ENCODE assay signal across 13 cellular contexts in genomic region chr19:39720144-39720543, GRCh38. TPM values are rescaled to one million over a fixed set of nuclear protein-coding genes. Genes with fewer than 3 reads are reported as not detected.
"Had no signal": no experiment of that assay in that cellular context is flagged by ENCODE, and none has a peak within 500 bp of the region (broad histone marks: within the 10 kb centered on the region; RNA-seq: fewer than 3 reads in every experiment).

No MANE protein-coding gene starts in this region.

RNA-seq across cellular contexts. Expression of gene LGALS14, which starts 15.9 kb away (rescaled TPM):
- total RNA-seq: activated B cell treated with CpG ODN at 0.5 μM for 24 hours; activated CD4-positive, alpha-beta T cell treated with anti-CD3 and anti-CD28 coated beads, Interleukin-2, amount 10 ng/mL, durations not matched to agents 24 days and 14 days; activated CD4-positive, alpha-beta T cell treated with anti-CD3 and anti-CD28 coated beads, Interleukin-2, amount 10 ng/mL, durations not matched to agents 7 days and 5 days; activated CD8-positive, alpha-beta memory T cell treated with anti-CD3 and anti-CD28 coated beads for 36 hours; activated CD8-positive, alpha-beta T cell treated with anti-CD3 and anti-CD28 coated beads, Interleukin-2, amount 10 ng/mL, durations not matched to agents 7 days and 5 days; T-helper 17 cell; T-helper 2 cell treated with Interferon-gamma antibody and Interleukin-4, amounts not matched to agents 100 ng/mL and 5 ng/mL, for 36 hours; WTC11 had no signal

RNA-seq across cellular contexts. Expression of gene CLC, which starts 17.7 kb away (rescaled TPM):
- total RNA-seq: activated B cell treated with CpG ODN at 0.5 μM for 24 hours; activated CD4-positive, alpha-beta T cell treated with anti-CD3 and anti-CD28 coated beads, Interleukin-2, amount 10 ng/mL, durations not matched to agents 7 days and 5 days; activated CD8-positive, alpha-beta memory T cell treated with anti-CD3 and anti-CD28 coated beads for 36 hours; activated CD8-positive, alpha-beta memory T cell treated with anti-CD3 and anti-CD28 coated beads, Interleukin-2, amount 10 ng/mL, durations not matched to agents 7 days and 5 days; activated CD8-positive, alpha-beta T cell treated with anti-CD3 and anti-CD28 coated beads for 36 hours; activated CD8-positive, alpha-beta T cell treated with anti-CD3 and anti-CD28 coated beads, Interleukin-2, amount 10 ng/mL, durations not matched to agents 7 days and 5 days; WTC11 had no signal

RNA-seq across cellular contexts. Expression of gene LEUTX, which starts 58.5 kb away (rescaled TPM):
- total RNA-seq: activated B cell treated with CpG ODN at 0.5 μM for 24 hours; activated CD4-positive, alpha-beta memory T cell treated with anti-CD3 and anti-CD28 coated beads for 36 hours; activated CD4-positive, alpha-beta T cell treated with anti-CD3 and anti-CD28 coated beads for 36 hours; activated CD4-positive, alpha-beta T cell treated with anti-CD3 and anti-CD28 coated beads, Interleukin-2, amount 10 ng/mL, durations not matched to agents 24 days and 14 days; activated CD4-positive, alpha-beta T cell treated with anti-CD3 and anti-CD28 coated beads, Interleukin-2, amount 10 ng/mL, durations not matched to agents 7 days and 5 days; activated CD8-positive, alpha-beta memory T cell treated with anti-CD3 and anti-CD28 coated beads for 36 hours; activated CD8-positive, alpha-beta memory T cell treated with anti-CD3 and anti-CD28 coated beads, Interleukin-2, amount 10 ng/mL, durations not matched to agents 7 days and 5 days; activated CD8-positive, alpha-beta T cell treated with anti-CD3 and anti-CD28 coated beads for 36 hours; activated CD8-positive, alpha-beta T cell treated with anti-CD3 and anti-CD28 coated beads, Interleukin-2, amount 10 ng/mL, durations not matched to agents 7 days and 5 days; T-helper 1 cell treated with Interleukin-12 subunit alpha and Interleukin-12 subunit beta and Interleukin-4 antibody, amounts not matched to agents 30 ng/mL and 1 ng/mL, for 36 hours; T-helper 17 cell; T-helper 2 cell treated with Interferon-gamma antibody and Interleukin-4, amounts not matched to agents 100 ng/mL and 5 ng/mL, for 36 hours; WTC11 had no signal
